Comparison of ENCODE assay signal across 17 cellular contexts in the genomic region with DNA sequence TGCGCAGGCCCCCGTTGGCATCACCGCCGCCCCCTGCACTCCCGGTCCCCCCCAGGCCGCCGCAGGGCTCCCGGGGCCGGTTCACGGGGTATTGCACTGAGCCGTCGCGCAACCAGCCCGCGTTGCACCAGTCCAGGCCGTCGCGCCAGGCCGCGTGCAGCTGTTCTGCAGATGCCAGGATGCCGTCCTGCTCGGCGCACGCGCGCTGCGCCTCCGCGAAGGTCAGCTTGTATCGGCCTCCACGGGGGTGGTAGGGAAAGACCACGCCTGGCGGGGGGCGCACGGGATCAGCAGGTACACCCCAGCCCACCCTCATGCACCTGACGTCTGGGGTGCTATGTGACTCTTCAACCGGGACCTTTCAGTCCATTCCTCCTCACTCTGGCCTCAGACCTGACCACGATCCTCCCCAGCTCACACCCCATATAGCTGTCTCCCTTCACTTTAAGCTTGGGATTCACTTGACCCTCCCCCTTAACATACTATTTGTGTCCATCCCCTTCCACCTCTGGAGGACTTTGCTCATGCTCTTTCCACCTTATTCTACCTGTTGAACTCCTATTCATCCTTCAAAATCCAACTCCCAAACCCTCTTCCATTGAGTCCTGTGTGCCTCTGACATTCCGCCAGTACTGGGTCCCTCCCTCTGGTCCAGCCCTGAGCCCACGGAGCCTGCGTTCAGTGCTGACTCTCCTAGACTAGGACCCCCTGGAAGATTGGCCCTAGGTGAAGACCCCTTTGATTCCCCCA. TPM values are rescaled to one million over a fixed set of nuclear protein-coding genes. Genes with fewer than 3 reads are reported as not detected.
DNase-seq lines count a peak whose midpoint lies in the region; ATAC-seq and TF ChIP-seq lines count a peak whose summit lies in the region.
"Had no signal": no experiment of that assay in that cellular context is flagged by ENCODE, and none has a peak within 500 bp of the region (broad histone marks: within the 10 kb centered on the region; RNA-seq: fewer than 3 reads in every experiment).

No MANE protein-coding gene starts in this region.

- no peak for ATAC-seq in Right ventricle myocardium superior (ENCODE audit: poor library complexity)

- H3K27me3 ChIP-seq in H7 (ENCODE audit: control insufficient read depth, insufficient read depth, low read length) = peaks cover 29% of the 10 kb centered on the region
- peaks cover 34% of the 10 kb centered on the region for H3K27me3 ChIP-seq in osteoblast (ENCODE audit: insufficient read depth, low read length)

- no peak overlapping the region for H3K4me2 ChIP-seq in osteoblast (ENCODE audit: insufficient read depth, low read length)
- H3K4me2 ChIP-seq: A549 had no signal

- DNase-seq in Right ventricle myocardium superior = peak; percentile 30
- no peak for DNase-seq in cardiac septum (ENCODE audit: low spot score)
- DNase-seq in H7 = peak; percentile 40
- DNase-seq in endothelial cell (ENCODE audit: low spot score) = no peak
- DNase-seq in osteoblast (ENCODE audit: insufficient read length, low spot score, missing footprints) = peak; percentile 66
- no peak for DNase-seq in activated CD4-positive, alpha-beta T cell treated with anti-CD3 and anti-CD28 coated beads for 1 hour
- DNase-seq in glomerular visceral epithelial cell (ENCODE audit: extremely low spot score) = no peak
- DNase-seq: AML-193; CD4-positive, alpha-beta T cell; DMS79 treated with DMSO at 0.1 percent for 48 hours; GF-D8; GOT3 had no signal

- H3K36me3 Mint-ChIP-seq in endothelial cell (ENCODE audit: low read depth, unreplicated experiment) = peaks cover 5% of the 10 kb centered on the region

- H3K36me3 ChIP-seq in H7 (replicated peaks; ENCODE audit: control insufficient read depth, insufficient read depth, low read length) = no peaks in the 10 kb centered on the region
- no peaks in the 10 kb centered on the region for H3K36me3 ChIP-seq in osteoblast (ENCODE audit: insufficient read depth, low read length)
- H3K36me3 ChIP-seq: HAP-1 had no signal

- H3K9me3 ChIP-seq in osteoblast (ENCODE audit: low read depth, low read length) = no peaks in the 10 kb centered on the region
- H3K9me3 ChIP-seq: A549, HAP-1 had no signal

- peak overlapping the region; percentile 1 for H3K27ac Mint-ChIP-seq in endothelial cell (ENCODE audit: unreplicated experiment)
- H3K27ac Mint-ChIP-seq: CD4-positive, alpha-beta T cell had no signal

- no peaks in the 10 kb centered on the region for H3K4me1 ChIP-seq in osteoblast (ENCODE audit: insufficient read depth, low read length)
- H3K4me1 ChIP-seq: A549, HAP-1 had no signal

- no peak overlapping the region for H3K4me3 ChIP-seq in H7 (ENCODE audit: insufficient read depth, low read depth, low read length)
- no peak overlapping the region for H3K4me3 ChIP-seq in osteoblast (ENCODE audit: insufficient read depth, low read length)
- H3K4me3 ChIP-seq: A549, HAP-1 had no signal

- H3K27me3 Mint-ChIP-seq in endothelial cell (ENCODE audit: unreplicated experiment) = peaks cover 29% of the 10 kb centered on the region

- intact Hi-C loops in Right ventricle myocardium superior (cut with DNase I) = no loop called here
- intact Hi-C loops in cardiac septum (cut with DNase I) = no loop called here

- H4K20me1 ChIP-seq in osteoblast (ENCODE audit: insufficient read depth, low read length) = no peaks in the 10 kb centered on the region

- TF ChIP-seq CTCF in endothelial cell (IDR thresholded peaks at IDR 0.05; ENCODE audit: unreplicated experiment) = no peak
- no peak for TF ChIP-seq CTCF in osteoblast (IDR thresholded peaks at IDR 0.05; ENCODE audit: extremely low read depth, low read depth, low read length)

- no peak overlapping the region for H3K27ac ChIP-seq in osteoblast (ENCODE audit: low read depth, low read length)
- H3K27ac ChIP-seq: A549, C4-2B, HL-60 had no signal

- no peak overlapping the region for H2AFZ ChIP-seq in osteoblast (ENCODE audit: low read length)

- H3K4me3 Mint-ChIP-seq in endothelial cell (ENCODE audit: unreplicated experiment) = no peak overlapping the region
- H3K4me3 Mint-ChIP-seq: CD4-positive, alpha-beta T cell had no signal

- no peaks in the 10 kb centered on the region for H3K9me3 Mint-ChIP-seq in endothelial cell (ENCODE audit: unreplicated experiment)
- H3K9me3 Mint-ChIP-seq: CD4-positive, alpha-beta T cell had no signal

- peaks cover 6% of the 10 kb centered on the region for H3K4me1 Mint-ChIP-seq in endothelial cell (ENCODE audit: unreplicated experiment)

- H3K79me2 ChIP-seq in osteoblast (ENCODE audit: insufficient read depth, low read length) = no peaks in the 10 kb centered on the region

RNA-seq across cellular contexts. Expression of a gene that starts 14.3 kb away (rescaled TPM):
- 0.32 TPM for total RNA-seq in Right ventricle myocardium superior
- 0.89 TPM for total RNA-seq in cardiac septum
- total RNA-seq in H7 (2014; rRNA removed; shearing (Covaris generic)) = 0.52 and 1.4 TPM in 2 replicates
- 1.4 TPM for total RNA-seq in endothelial cell (ENCODE audit: unreplicated experiment)
- total RNA-seq in osteoblast = 0.29 and 0.36 TPM in 2 replicates
- total RNA-seq: CD4-positive, alpha-beta T cell had no signal

RNA-seq across cellular contexts. Expression of a gene that starts 47.0 kb away (rescaled TPM):
- total RNA-seq in Right ventricle myocardium superior (not detected), cardiac septum (not detected), endothelial cell (ENCODE audit: unreplicated experiment) (0.05 TPM), osteoblast (under 0.01 TPM in 1 of 2 replicates, not detected in the other)
- 0.81 and 1.7 TPM in 2 replicates for total RNA-seq in H7 (2014; rRNA removed; shearing (Covaris generic))
- total RNA-seq: CD4-positive, alpha-beta T cell; HT1080 had no signal

RNA-seq across cellular contexts. Expression of a gene that starts 55.5 kb away (rescaled TPM):
- total RNA-seq in Right ventricle myocardium superior (5.9 TPM), cardiac septum (6.1 TPM), endothelial cell (ENCODE audit: unreplicated experiment) (4.3 TPM), osteoblast (6.2 and 6.5 TPM in 2 replicates)
- 25.8 and 31.4 TPM in 2 replicates for total RNA-seq in H7 (2014; rRNA removed; shearing (Covaris generic))

Comparison
In these comparisons a context has a peak if more than half of its experiments do, and no peak if none do; other contexts are left out.
1. DNase-seq: peak in Right ventricle myocardium superior (single experiment), H7 (single experiment) and osteoblast (single experiment); none in cardiac septum (single experiment), endothelial cell (single experiment), activated CD4-positive, alpha-beta T cell treated with anti-CD3 and anti-CD28 coated beads for 1 hour (single experiment) and glomerular visceral epithelial cell (single experiment).